Comparison of ENCODE assay signal across 22 cellular contexts in genomic region chr5:8538813-8539212, GRCh38.
DNase-seq lines count a peak whose midpoint lies in the region; ATAC-seq and TF ChIP-seq lines count a peak whose summit lies in the region.
"Had no signal": no experiment of that assay in that cellular context is flagged by ENCODE, and none has a peak within 500 bp of the region (broad histone marks: within the 10 kb centered on the region; RNA-seq: fewer than 3 reads in every experiment).

No MANE protein-coding gene starts in this region.

- peaks cover 3% of the 10 kb centered on the region for H3K27me3 ChIP-seq in WERI-Rb-1 (ENCODE audit: insufficient read depth, low read depth, severe bottlenecking)

- DNase-seq in COR-L47 (lab: John Stamatoyannopoulos, UW) = peak; percentile 74
- peak; percentile 80 for DNase-seq in NCI-H1092 (lab: John Stamatoyannopoulos, UW)
- peak; percentile 74 to 95 for DNase-seq in NCI-H2081 (lab: John Stamatoyannopoulos, UW)
- peak; percentile 70 for DNase-seq in NCI-H69 (lab: John Stamatoyannopoulos, UW)
- DNase-seq in WERI-Rb-1 = no peak
- DNase-seq in central memory CD4-positive, alpha-beta T cell = no peak
- DNase-seq in OCI-LY7 (ENCODE audit: low spot score) = no peak
- DNase-seq: DND-41; MM.1S; NCI-H1048; NCI-H2227 treated with DMSO at 0.1 percent for 48 hours; NCI-H524 treated with DMSO at 0.1 percent for 48 hours; NK-92 treated with Interleukin-12 subunit alpha and Interleukin-12 subunit beta, amount 100 ng/mL, for 24 hours; SIG-M5; SK-N-SH had no signal

- no peaks in the 10 kb centered on the region for H3K79me2 ChIP-seq in OCI-LY7 (ENCODE audit: insufficient read depth, low read depth, low read length)

- ATAC-seq in GM21360 (IDR thresholded peaks at IDR 0.05; ENCODE audit: unreplicated experiment) = no peak
- ATAC-seq: GM23338, HepG2, K562, Panc1 had no signal

- no peaks in the 10 kb centered on the region for H4K20me1 ChIP-seq in OCI-LY7 (ENCODE audit: insufficient read depth, low read length)

- H3K36me3 ChIP-seq in WERI-Rb-1 (no peaks in the 10 kb centered on the region), OCI-LY7 (ENCODE audit: insufficient read depth, low read length) (no peaks in the 10 kb centered on the region)
- H3K36me3 ChIP-seq: HAP-1 had no signal

- POLR2A ChIA-PET in OCI-LY7 (lab: Charles Lee) = no interaction called here

- BruUV-seq in OCI-LY7 (replicated peaks; lab: Mats Ljungman, UMichigan) = no TSS peak

- no peaks in the 10 kb centered on the region for H3K9me2 ChIP-seq in OCI-LY7 (ENCODE audit: insufficient read depth, low read length)
- H3K9me2 ChIP-seq: SK-N-SH had no signal

- no peak overlapping the region for H3K4me3 ChIP-seq in WERI-Rb-1 (ENCODE audit: low read depth, low read length)
- H3K4me3 ChIP-seq in OCI-LY7 (ENCODE audit: low read depth, low read length, poor library complexity, severe bottlenecking) = no peak overlapping the region
- H3K4me3 ChIP-seq: GM23338, HAP-1, K562 had no signal

- H3K27ac ChIP-seq in WERI-Rb-1 = no peak overlapping the region
- H3K27ac ChIP-seq in OCI-LY7 (ENCODE audit: low read depth, low read length, poor library complexity, severe bottlenecking) = no peak overlapping the region
- H3K27ac ChIP-seq: C4-2B had no signal

- CTCF ChIA-PET in OCI-LY7 (lab: Charles Lee; ENCODE audit: unreplicated experiment) = no interaction called here

- H3K4me1 ChIP-seq in OCI-LY7 (ENCODE audit: insufficient read depth, low read length, poor library complexity, severe bottlenecking) = no peaks in the 10 kb centered on the region
- H3K4me1 ChIP-seq: HAP-1 had no signal

- TF ChIP-seq CTCF in WERI-Rb-1 (IDR thresholded peaks at IDR 0.05; ENCODE audit: low read depth, low read length) = no peak
- no peak for TF ChIP-seq CTCF in OCI-LY7 (conservative IDR thresholded peaks at IDR 0.05; ENCODE audit: low read length)

- H2AFZ ChIP-seq in OCI-LY7 (ENCODE audit: low read length) = no peak overlapping the region
- H2AFZ ChIP-seq: GM23338 had no signal

- H3K4me2 ChIP-seq in OCI-LY7 (ENCODE audit: low read length) = no peak overlapping the region
- H3K4me2 ChIP-seq: GM23338, SK-N-SH had no signal

- H3K9me3 ChIP-seq in WERI-Rb-1 (ENCODE audit: severe bottlenecking) = no peaks in the 10 kb centered on the region
- no peaks in the 10 kb centered on the region for H3K9me3 ChIP-seq in OCI-LY7 (ENCODE audit: low read length)
- H3K9me3 ChIP-seq: HAP-1, SK-N-SH had no signal

- intact Hi-C loops in OCI-LY7 (cut with micrococcal nuclease; ENCODE audit: unreplicated experiment) = no loop called here

Comparison
In these comparisons a context has a peak if more than half of its experiments do, and no peak if none do; other contexts are left out.
1. DNase-seq: peak in COR-L47 (single experiment), NCI-H1092 (single experiment), NCI-H2081 (2 of 2) and NCI-H69 (single experiment); none in WERI-Rb-1 (single experiment), central memory CD4-positive, alpha-beta T cell (single experiment) and OCI-LY7 (single experiment).